In the genomic region with DNA sequence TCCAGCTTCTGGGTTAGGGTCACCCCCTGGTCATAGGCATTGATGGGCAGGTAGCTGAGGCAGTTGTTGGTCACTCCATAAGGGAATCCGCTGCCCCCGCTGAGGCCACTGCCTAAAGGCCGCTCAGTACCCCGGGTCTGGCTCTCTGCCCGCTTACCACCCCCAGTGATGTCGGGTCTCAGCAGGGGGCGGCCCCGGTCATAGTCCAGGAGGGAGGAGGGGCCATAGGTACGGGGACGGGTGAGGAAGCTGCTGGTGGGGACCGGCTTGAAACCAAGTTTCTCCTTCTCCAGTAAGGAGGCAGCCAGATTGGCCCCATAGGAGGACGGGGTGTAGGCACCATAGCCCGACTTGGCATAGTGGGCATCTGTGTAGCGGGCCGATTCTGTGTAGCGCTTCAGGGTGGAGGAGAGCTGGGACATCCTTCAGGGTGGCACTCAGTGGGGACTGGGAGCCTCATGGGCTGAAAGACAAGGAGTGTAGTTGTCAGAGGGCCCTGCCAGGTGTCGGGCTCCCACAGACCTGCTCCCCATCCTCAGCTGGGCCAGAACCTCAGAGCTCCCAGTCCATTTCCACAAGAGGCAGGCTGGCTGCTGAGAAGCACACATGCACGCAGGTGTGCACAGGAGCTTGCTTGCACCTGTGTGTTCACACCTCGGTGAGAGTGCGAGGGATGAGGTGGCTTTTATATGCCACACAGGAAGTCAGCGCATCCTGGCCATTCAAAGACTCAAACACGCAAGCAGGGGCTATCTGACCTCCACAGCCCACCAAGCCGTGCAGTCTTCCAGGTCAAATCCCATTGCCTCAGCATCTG, we compare ENCODE assay signal across 16 cellular contexts. TPM values are rescaled to one million over a fixed set of nuclear protein-coding genes. Genes with fewer than 3 reads are reported as not detected.
DNase-seq lines count a peak whose midpoint lies in the region; ATAC-seq and TF ChIP-seq lines count a peak whose summit lies in the region.
"Had no signal": no experiment of that assay in that cellular context is flagged by ENCODE, and none has a peak within 500 bp of the region (broad histone marks: within the 10 kb centered on the region; RNA-seq: fewer than 3 reads in every experiment).

No MANE protein-coding gene starts in this region.

- peak overlapping the region; percentile 95 for H3K27ac ChIP-seq in left ventricle myocardium inferior (replicated peaks)
- H3K27ac ChIP-seq in uterus, result peak overlapping the region in 1 of 2 donors; percentile 93
- H3K27ac ChIP-seq: VCaP had no signal

- ATAC-seq in Right ventricle myocardium superior (ENCODE audit: poor library complexity), result no peak
- ATAC-seq in left lobe of liver, result no peak
- no peak for ATAC-seq in HG02884 (IDR thresholded peaks at IDR 0.05; ENCODE audit: unreplicated experiment)
- ATAC-seq in GM21447 (IDR thresholded peaks at IDR 0.05; ENCODE audit: unreplicated experiment), result no peak

- H3K9ac ChIP-seq in adipocyte (ENCODE audit: low read length), result peak overlapping the region; percentile 13
- H3K9ac ChIP-seq: SK-N-SH had no signal

- H3K27me3 ChIP-seq in left ventricle myocardium inferior (ENCODE audit: low read depth) (no peaks in the 10 kb centered on the region), adipocyte (replicated peaks; ENCODE audit: control insufficient read depth, insufficient read depth, low read length) (no peaks in the 10 kb centered on the region), uterus (no peaks in the 10 kb centered on the region)

- H3K4me1 ChIP-seq in left ventricle myocardium inferior (peaks cover 92% of the 10 kb centered on the region), adipocyte (ENCODE audit: control insufficient read depth, insufficient read depth, low read length) (peaks cover 45% of the 10 kb centered on the region), uterus (peaks cover 16 to 19% of the 10 kb centered on the region in 2 donors)

- H3K9me3 ChIP-seq in left ventricle myocardium inferior (replicated peaks) (no peaks in the 10 kb centered on the region), adipocyte (ENCODE audit: control insufficient read depth, low read length) (no peaks in the 10 kb centered on the region), uterus (no peaks in the 10 kb centered on the region)
- H3K9me3 ChIP-seq: SK-N-SH had no signal

- TF ChIP-seq CTCF in left ventricle myocardium inferior (IDR thresholded peaks at IDR 0.05; ENCODE audit: borderline replicate concordance), result no peak
- TF ChIP-seq CTCF in uterus (IDR thresholded peaks at IDR 0.05), result no peak

- intact Hi-C loops in left ventricle myocardium inferior (cut with micrococcal nuclease), result no loop called here
- intact Hi-C loops in Right ventricle myocardium superior (cut with DNase I), result no loop called here
- intact Hi-C loops in uterus (cut with DNase I; ENCODE audit: low total_unique reads), result no loop called here

- TF ChIP-seq POLR2A in uterus (IDR thresholded peaks at IDR 0.05), result no peak

- no peaks in the 10 kb centered on the region for H3K36me3 ChIP-seq in left ventricle myocardium inferior
- no peaks in the 10 kb centered on the region for H3K36me3 ChIP-seq in adipocyte (ENCODE audit: control insufficient read depth, insufficient read depth, low read length, severe bottlenecking)
- no peaks in the 10 kb centered on the region for H3K36me3 ChIP-seq in uterus

- DNase-seq in left ventricle myocardium inferior (no peak), Right ventricle myocardium superior (no peak), adipocyte (ENCODE audit: low read depth) (no peak), left lobe of liver (ENCODE audit: low spot score) (peak; percentile 50), uterus (peak; percentile 26 to 35), foreskin melanocyte (no peak)

- peak overlapping the region; percentile 29 for H3K4me3 ChIP-seq in left ventricle myocardium inferior
- H3K4me3 ChIP-seq in adipocyte (ENCODE audit: low read length), result no peak overlapping the region
- no peak overlapping the region for H3K4me3 ChIP-seq in uterus

RNA-seq across cellular contexts. Expression of gene USP2, which starts 8.2 kb away (rescaled TPM):
- total RNA-seq in left ventricle myocardium inferior, result 135 TPM
- 136 TPM for total RNA-seq in Right ventricle myocardium superior
- total RNA-seq in left lobe of liver, result 10.9 TPM
- 10 to 100 TPM in 1 of 4 donors, 1 to 10 TPM in 1, under 1 TPM in 1, not detected in 1; 0.29 to 28.2 (median 2.1) TPM for total RNA-seq in uterus

RNA-seq across cellular contexts. Expression of gene MFRP, which starts 26.8 kb away (rescaled TPM):
- total RNA-seq in left ventricle myocardium inferior (not detected), Right ventricle myocardium superior (not detected), left lobe of liver (not detected), uterus (under 1 TPM in 2 of 4 donors, not detected in 2; 0.07 to 0.26 TPM)
- total RNA-seq: activated CD4-positive, alpha-beta T cell treated with anti-CD3 and anti-CD28 coated beads, Interleukin-2, amount 10 ng/mL, durations not matched to agents 24 days and 14 days; aorta; CD4-positive, alpha-beta T cell; epithelial cell of proximal tubule; MCF 10A; NCI-H460 had no signal

RNA-seq across cellular contexts. Expression of gene C1QTNF5, which starts 32.6 kb away (rescaled TPM):
- total RNA-seq in left ventricle myocardium inferior (14.4 TPM), Right ventricle myocardium superior (15.1 TPM), left lobe of liver (4.7 TPM), uterus (10 to 100 TPM in 3 of 4 donors, 1 to 10 TPM in 1; 6.5 to 40.2 (median 35.7) TPM)
- total RNA-seq: activated CD4-positive, alpha-beta T cell treated with anti-CD3 and anti-CD28 coated beads, Interleukin-2, amount 10 ng/mL, durations not matched to agents 24 days and 14 days; CD4-positive, alpha-beta T cell; MCF 10A; NCI-H460 had no signal

RNA-seq across cellular contexts. Expression of gene RNF26, which starts 38.9 kb away (rescaled TPM):
- total RNA-seq in left ventricle myocardium inferior, result 14.0 TPM
- 12.9 TPM for total RNA-seq in Right ventricle myocardium superior
- 15.0 TPM for total RNA-seq in left lobe of liver
- total RNA-seq in uterus, result 10 to 100 TPM in 1 of 4 donors, 1 to 10 TPM in 3; 3.3 to 23.1 (median 6.8) TPM

RNA-seq across cellular contexts. Expression of gene THY1, which starts 49.7 kb away (rescaled TPM):
- total RNA-seq in left ventricle myocardium inferior (0.91 TPM), Right ventricle myocardium superior (1.5 TPM), left lobe of liver (0.96 TPM), uterus (10 to 100 TPM; 10.7 to 88.9 (median 41.3) TPM)
- total RNA-seq: CD4-positive, alpha-beta T cell; MCF 10A; NCI-H460 had no signal

Comparison
In these comparisons a context has a peak if more than half of its experiments do, and no peak if none do; other contexts are left out.
1. DNase-seq: peak in left lobe of liver (single experiment) and uterus (2 of 2); none in left ventricle myocardium inferior (single experiment), Right ventricle myocardium superior (single experiment), adipocyte (single experiment) and foreskin melanocyte (single experiment).